10 cellular contexts compared by ENCODE assay signal in genomic region chr6:166598441-166599138, GRCh38. TPM values are rescaled to one million over a fixed set of nuclear protein-coding genes. Genes with fewer than 3 reads are reported as not detected.
DNase-seq lines count a peak whose midpoint lies in the region; ATAC-seq and TF ChIP-seq lines count a peak whose summit lies in the region.
"Had no signal": no experiment of that assay in that cellular context is flagged by ENCODE, and none has a peak within 500 bp of the region (broad histone marks: within the 10 kb centered on the region; RNA-seq: fewer than 3 reads in every experiment).

No MANE protein-coding gene starts in this region.

- H3K27ac Mint-ChIP-seq in activated CD4-positive, alpha-beta memory T cell treated with anti-CD3 and anti-CD28 coated beads for 36 hours = no peak overlapping the region

- no peak overlapping the region for H3K4me3 ChIP-seq in HFF-Myc (replicated peaks; ENCODE audit: low read depth, low read length)
- no peak overlapping the region for H3K4me3 ChIP-seq in brain microvascular endothelial cell (ENCODE audit: low read depth, low read length)
- H3K4me3 ChIP-seq in smooth muscle cell = no peak overlapping the region
- H3K4me3 ChIP-seq: cardiac muscle cell, GM12878 had no signal

- peaks cover 6% of the 10 kb centered on the region for H3K79me2 ChIP-seq in smooth muscle cell (ENCODE audit: low read depth)

- no peaks in the 10 kb centered on the region for H3K4me1 Mint-ChIP-seq in activated CD4-positive, alpha-beta memory T cell treated with anti-CD3 and anti-CD28 coated beads for 36 hours (ENCODE audit: low read depth)

- intact Hi-C loops in activated CD4-positive, alpha-beta memory T cell treated with anti-CD3 and anti-CD28 coated beads for 36 hours (cut with micrococcal nuclease) = no loop called here

- no peaks in the 10 kb centered on the region for H3K27me3 Mint-ChIP-seq in activated CD4-positive, alpha-beta memory T cell treated with anti-CD3 and anti-CD28 coated beads for 36 hours

- in situ Hi-C loops in brain microvascular endothelial cell (cut with HindIII; ENCODE audit: low pct_ligation_motif_present, low sequenced_read_pairs) = no loop called here

- peak overlapping the region; percentile 52 for H3K4me2 ChIP-seq in smooth muscle cell

- no peaks in the 10 kb centered on the region for H3K9me3 ChIP-seq in smooth muscle cell (replicated peaks; ENCODE audit: low read depth)

- DNase-seq in HFF-Myc (ENCODE audit: extremely low read depth, low read depth) (peak; percentile 59), brain microvascular endothelial cell (peak; percentile 91), hepatic stellate cell (ENCODE audit: low spot score) (peak; percentile 87), smooth muscle cell (lab: John Stamatoyannopoulos, UW; ENCODE audit: unreplicated experiment) (no peak), NCI-H2196 treated with DMSO at 0.1 percent for 48 hours (lab: John Stamatoyannopoulos, UW; ENCODE audit: unreplicated experiment) (no peak)
- DNase-seq in activated CD4-positive, alpha-beta memory T cell treated with anti-CD3 and anti-CD28 coated beads for 36 hours = no peak

- TF ChIP-seq CTCF in HFF-Myc (IDR thresholded peaks at IDR 0.05; ENCODE audit: low read depth, low read length, missing control alignments) (no peak), brain microvascular endothelial cell (IDR thresholded peaks at IDR 0.05; ENCODE audit: low read depth, low read length, missing control alignments) (no peak), smooth muscle cell (IDR thresholded peaks at IDR 0.05; ENCODE audit: borderline replicate concordance, insufficient read depth, poor library complexity, severe bottlenecking) (no peak)

- POLR2A ChIA-PET in activated CD4-positive, alpha-beta memory T cell treated with anti-CD3 and anti-CD28 coated beads for 36 hours (lab: Charles Lee) = no interaction called here

- no peaks in the 10 kb centered on the region for H3K36me3 Mint-ChIP-seq in activated CD4-positive, alpha-beta memory T cell treated with anti-CD3 and anti-CD28 coated beads for 36 hours

- no peaks in the 10 kb centered on the region for H3K9me3 Mint-ChIP-seq in activated CD4-positive, alpha-beta memory T cell treated with anti-CD3 and anti-CD28 coated beads for 36 hours

- H3K4me3 Mint-ChIP-seq in activated CD4-positive, alpha-beta memory T cell treated with anti-CD3 and anti-CD28 coated beads for 36 hours = no peak overlapping the region

- peak overlapping the region; percentile 28 for H2AFZ ChIP-seq in smooth muscle cell (ENCODE audit: low read depth)

- peak overlapping the region; percentile 70 for H3K9ac ChIP-seq in smooth muscle cell (ENCODE audit: low read depth)

- CTCF ChIA-PET in activated CD4-positive, alpha-beta memory T cell treated with anti-CD3 and anti-CD28 coated beads for 36 hours (lab: Charles Lee) = no interaction called here

- 48% methylated on average over 11 of the region's 11 CpGs for WGBS in smooth muscle cell (ENCODE audit: low lambda C conversion rate)

- no peak for ATAC-seq in GM21723 (IDR thresholded peaks at IDR 0.05; ENCODE audit: unreplicated experiment)
- no peak for ATAC-seq in GM18907 (IDR thresholded peaks at IDR 0.05; ENCODE audit: unreplicated experiment)
- ATAC-seq: GM12878 had no signal

- H3K36me3 ChIP-seq in brain microvascular endothelial cell (replicated peaks) (no peaks in the 10 kb centered on the region), smooth muscle cell (ENCODE audit: low read depth) (no peaks in the 10 kb centered on the region)
- H3K36me3 ChIP-seq: cardiac muscle cell had no signal

- no peaks in the 10 kb centered on the region for H4K20me1 ChIP-seq in smooth muscle cell (ENCODE audit: low read depth)

- peaks cover 8% of the 10 kb centered on the region for H3F3A ChIP-seq in smooth muscle cell (ENCODE audit: low read depth)

- H3K27me3 ChIP-seq in brain microvascular endothelial cell (replicated peaks) (no peaks in the 10 kb centered on the region), smooth muscle cell (ENCODE audit: low read depth) (no peaks in the 10 kb centered on the region)
- H3K27me3 ChIP-seq: cardiac muscle cell had no signal

- peaks cover 12% of the 10 kb centered on the region for H3K4me1 ChIP-seq in smooth muscle cell (ENCODE audit: low read depth)

- H3K27ac ChIP-seq in brain microvascular endothelial cell = peak overlapping the region; percentile 95
- peak overlapping the region; percentile 90 for H3K27ac ChIP-seq in smooth muscle cell (ENCODE audit: low read depth)
- H3K27ac ChIP-seq: cardiac muscle cell had no signal

RNA-seq across cellular contexts. Expression of gene RAMACL, which starts 12.1 kb away (rescaled TPM):
- total RNA-seq in smooth muscle cell = 0.13 and 0.99 TPM in 2 replicates
- 0.14 and 0.89 TPM in 2 replicates for polyA plus RNA-seq in smooth muscle cell
- total RNA-seq in activated CD4-positive, alpha-beta memory T cell treated with anti-CD3 and anti-CD28 coated beads for 36 hours = under 1 TPM; 0.29 to 0.31 TPM

RNA-seq across cellular contexts. Expression of gene RPS6KA2, which starts 28.5 kb away (rescaled TPM):
- total RNA-seq in smooth muscle cell = 7.8 and 10.5 TPM in 2 replicates
- 10.4 and 12.2 TPM in 2 replicates for polyA plus RNA-seq in smooth muscle cell
- total RNA-seq in activated CD4-positive, alpha-beta memory T cell treated with anti-CD3 and anti-CD28 coated beads for 36 hours = 1 to 10 TPM; 7.7 to 7.9 TPM

Comparison
In these comparisons a context has a peak if more than half of its experiments do, and no peak if none do; other contexts are left out.
1. DNase-seq: peak in HFF-Myc (single experiment), brain microvascular endothelial cell (single experiment) and hepatic stellate cell (single experiment); none in smooth muscle cell (single experiment), activated CD4-positive, alpha-beta memory T cell treated with anti-CD3 and anti-CD28 coated beads for 36 hours (single experiment) and NCI-H2196 treated with DMSO at 0.1 percent for 48 hours (single experiment).